Comparison of ENCODE assay signal across 2 cellular contexts in the genomic region with DNA sequence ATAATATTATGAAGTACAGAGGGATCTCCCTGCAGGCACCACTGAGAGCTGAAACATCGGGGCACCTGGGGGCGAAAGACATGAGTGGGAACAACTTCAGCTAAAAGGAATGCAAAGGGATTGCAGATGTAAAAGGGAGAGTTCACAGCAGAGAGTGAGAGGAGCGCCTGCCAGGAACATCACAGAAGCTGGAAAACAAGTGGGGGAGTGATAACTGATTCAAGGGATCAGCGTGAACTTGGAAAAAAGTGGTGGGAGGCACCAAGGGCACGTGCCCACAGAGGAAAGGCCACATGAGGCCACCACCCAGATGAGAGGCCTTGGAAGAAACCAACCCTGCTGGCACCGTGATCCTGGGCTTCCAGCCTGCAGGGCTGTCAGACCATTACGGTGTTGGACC. TPM values are rescaled to one million over a fixed set of nuclear protein-coding genes. Genes with fewer than 3 reads are reported as not detected.
"Had no signal": no experiment of that assay in that cellular context is flagged by ENCODE, and none has a peak within 500 bp of the region (broad histone marks: within the 10 kb centered on the region; RNA-seq: fewer than 3 reads in every experiment).

No MANE protein-coding gene starts in this region.

RNA-seq across cellular contexts. Expression of a gene that starts 15.0 kb away (rescaled TPM):
- polyA plus RNA-seq: IgD-negative memory B cell had no signal

RNA-seq across cellular contexts. Expression of a gene that starts 31.8 kb away (rescaled TPM):
- total RNA-seq: HT1080 had no signal
- polyA plus RNA-seq: IgD-negative memory B cell had no signal
